18 cellular contexts compared by ENCODE assay signal in genomic region chr11:9302448-9302847, GRCh38.
"Had no signal": no experiment of that assay in that cellular context is flagged by ENCODE, and none has a peak within 500 bp of the region (broad histone marks: within the 10 kb centered on the region; RNA-seq: fewer than 3 reads in every experiment).

No MANE protein-coding gene starts in this region.

- H3K27me3 ChIP-seq: dorsolateral prefrontal cortex, right lobe of liver, SJSA1 had no signal

- ATAC-seq: activated CD8-positive, alpha-beta memory T cell treated with anti-CD3 and anti-CD28 coated beads, Interleukin-2, amount 10 ng/mL, durations not matched to agents 7 days and 5 days; natural killer cell treated with Interleukin-12 subunit alpha and Interleukin-12 subunit beta and Interleukin-15 and Interleukin-18, amount 100 ng/mL, for 72 hours; right lobe of liver; stimulated activated naive CD8-positive, alpha-beta T cell treated with anti-CD3 and anti-CD28 coated beads, Interleukin-15, Interleukin-2, amounts not matched to agents 100 U/mL and 50 U/mL, for 24 hours had no signal

- H3K9me3 ChIP-seq: left ventricle myocardium inferior, prostate gland, right lobe of liver, SJSA1 had no signal

- H3K36me3 ChIP-seq: prostate gland, SJSA1 had no signal

- H3K4me2 ChIP-seq: smooth muscle cell had no signal

- DNase-seq: activated CD4-positive, alpha-beta memory T cell treated with anti-CD3 and anti-CD28 coated beads for 36 hours; activated CD8-positive, alpha-beta memory T cell treated with anti-CD3 and anti-CD28 coated beads, Interleukin-2, amount 10 ng/mL, durations not matched to agents 7 days and 5 days; activated naive CD4-positive, alpha-beta T cell treated with anti-CD3 and anti-CD28 coated beads, Interleukin-2, amount 50 U/mL, for 16 hours; activated T-cell treated with anti-CD3 and anti-CD28 coated beads, Interleukin-2, amount 50 U/mL, for 1 hour; amygdala; cerebellar nuclear complex; dorsolateral prefrontal cortex; endodermal cell; hippocampal formation; left ventricle myocardium inferior; right lobe of liver; stimulated activated CD4-positive, alpha-beta T cell treated with anti-CD3 and anti-CD28 coated beads, Interleukin-4, amount 100 ng/mL, for 4 hours; stimulated activated naive CD8-positive, alpha-beta T cell treated with anti-CD3 and anti-CD28 coated beads, Interleukin-15, Interleukin-2, amounts not matched to agents 100 U/mL and 50 U/mL, for 24 hours; trophoblast cell had no signal

- H3K4me1 ChIP-seq: prostate gland, right lobe of liver, SJSA1 had no signal

- H3K27ac ChIP-seq: dorsolateral prefrontal cortex, left ventricle myocardium inferior, prostate gland, right lobe of liver, SJSA1 had no signal

- H3K4me3 ChIP-seq: dorsolateral prefrontal cortex, left ventricle myocardium inferior, prostate gland, right lobe of liver, SJSA1, smooth muscle cell had no signal
